ENCODE assay signal across 1 cellular context in the genomic region with DNA sequence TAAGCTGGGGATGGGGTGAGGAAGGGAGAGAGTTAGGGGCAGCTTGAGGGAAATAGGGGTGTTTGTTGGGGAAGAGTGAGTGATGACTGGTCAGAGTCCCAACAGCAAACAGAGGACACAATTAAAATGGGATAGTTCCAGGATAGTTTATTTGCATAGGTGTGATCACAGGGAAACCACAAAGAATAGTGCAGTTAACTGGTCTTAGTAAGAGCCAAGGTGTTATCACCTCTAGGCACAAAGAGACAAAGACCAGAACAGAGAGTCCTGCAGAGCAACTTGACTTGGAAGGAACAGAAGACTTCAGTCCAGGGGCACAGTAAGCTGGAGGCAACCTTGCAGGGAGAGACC.
TF ChIP-seq lines count a peak whose summit lies in the region.

No MANE protein-coding gene starts in this region.

TF ChIP-seq in HepG2, 621 proteins besides CTCF, POLR2A, EP300 and RAD21:
- TF ChIP-seq, protein P1, sequence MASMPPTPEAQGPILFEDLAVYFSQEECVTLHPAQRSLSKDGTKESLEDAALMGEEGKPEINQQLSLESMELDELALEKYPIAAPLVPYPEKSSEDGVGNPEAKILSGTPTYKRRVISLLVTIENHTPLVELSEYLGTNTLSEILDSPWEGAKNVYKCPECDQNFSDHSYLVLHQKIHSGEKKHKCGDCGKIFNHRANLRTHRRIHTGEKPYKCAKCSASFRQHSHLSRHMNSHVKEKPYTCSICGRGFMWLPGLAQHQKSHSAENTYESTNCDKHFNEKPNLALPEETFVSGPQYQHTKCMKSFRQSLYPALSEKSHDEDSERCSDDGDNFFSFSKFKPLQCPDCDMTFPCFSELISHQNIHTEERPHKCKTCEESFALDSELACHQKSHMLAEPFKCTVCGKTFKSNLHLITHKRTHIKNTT (CRISPR knock-in tag; IDR thresholded peaks at IDR 0.05): no peak
- TF ChIP-seq JUNB (CRISPR knock-in tag; IDR thresholded peaks at IDR 0.05; ENCODE audit: borderline replicate concordance) (no peak), SNAI1 (CRISPR knock-in tag; IDR thresholded peaks at IDR 0.05; ENCODE audit: borderline replicate concordance) (no peak), GABPA (IDR thresholded peaks at IDR 0.05; ENCODE audit: low read depth, low read length) (no peak), GABPA (CRISPR knock-in tag; IDR thresholded peaks at IDR 0.05; ENCODE audit: low read depth) (no peak), ZNF83 (CRISPR knock-in tag; IDR thresholded peaks at IDR 0.05; ENCODE audit: borderline replicate concordance) (no peak)
- TF ChIP-seq, protein P2, sequence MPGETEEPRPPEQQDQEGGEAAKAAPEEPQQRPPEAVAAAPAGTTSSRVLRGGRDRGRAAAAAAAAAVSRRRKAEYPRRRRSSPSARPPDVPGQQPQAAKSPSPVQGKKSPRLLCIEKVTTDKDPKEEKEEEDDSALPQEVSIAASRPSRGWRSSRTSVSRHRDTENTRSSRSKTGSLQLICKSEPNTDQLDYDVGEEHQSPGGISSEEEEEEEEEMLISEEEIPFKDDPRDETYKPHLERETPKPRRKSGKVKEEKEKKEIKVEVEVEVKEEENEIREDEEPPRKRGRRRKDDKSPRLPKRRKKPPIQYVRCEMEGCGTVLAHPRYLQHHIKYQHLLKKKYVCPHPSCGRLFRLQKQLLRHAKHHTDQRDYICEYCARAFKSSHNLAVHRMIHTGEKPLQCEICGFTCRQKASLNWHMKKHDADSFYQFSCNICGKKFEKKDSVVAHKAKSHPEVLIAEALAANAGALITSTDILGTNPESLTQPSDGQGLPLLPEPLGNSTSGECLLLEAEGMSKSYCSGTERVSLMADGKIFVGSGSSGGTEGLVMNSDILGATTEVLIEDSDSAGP (CRISPR knock-in tag; IDR thresholded peaks at IDR 0.05; ENCODE audit: borderline replicate concordance): 0 out of 2 replicates have a peak, but pooled peaks have one; percentile 8
